Comparison of ENCODE assay signal across 13 cellular contexts in genomic region chr1:228884615-228885566, GRCh38.
"Had no signal": no experiment of that assay in that cellular context is flagged by ENCODE, and none has a peak within 500 bp of the region (broad histone marks: within the 10 kb centered on the region; RNA-seq: fewer than 3 reads in every experiment).

No MANE protein-coding gene starts in this region.

- H3K79me2 ChIP-seq: parathyroid adenoma had no signal

- H3K4me3 ChIP-seq: ascending aorta, gastroesophageal sphincter, transverse colon had no signal

- H3K4me3 Mint-ChIP-seq: activated naive CD8-positive, alpha-beta T cell treated with anti-CD3 and anti-CD28 coated beads, Interleukin-2, amount 10 ng/mL, durations not matched to agents 7 days and 5 days; neural crest cell; stimulated activated effector memory CD8-positive, alpha-beta T cell treated with anti-CD3 and anti-CD28 coated beads, Interleukin-12 subunit alpha, Interleukin-12 subunit beta, amount 100 ng/mL, for 72 hours; T-helper 2 cell treated with Interferon-gamma antibody and Interleukin-4, amounts not matched to agents 5 μg/mL and 100 μg/mL, for 36 hours had no signal

- H3K27me3 Mint-ChIP-seq: activated naive CD8-positive, alpha-beta T cell treated with anti-CD3 and anti-CD28 coated beads, Interleukin-2, amount 10 ng/mL, durations not matched to agents 7 days and 5 days had no signal

- H3K9me3 ChIP-seq: ascending aorta, gastroesophageal sphincter, transverse colon had no signal

- H3K36me3 Mint-ChIP-seq: stimulated activated effector memory CD8-positive, alpha-beta T cell treated with anti-CD3 and anti-CD28 coated beads, Interleukin-12 subunit alpha, Interleukin-12 subunit beta, amount 100 ng/mL, for 72 hours had no signal

- H3K4me1 Mint-ChIP-seq: stimulated activated effector memory CD8-positive, alpha-beta T cell treated with anti-CD3 and anti-CD28 coated beads, Interleukin-12 subunit alpha, Interleukin-12 subunit beta, amount 100 ng/mL, for 72 hours had no signal

- H3K4me1 ChIP-seq: ascending aorta, gastroesophageal sphincter, parathyroid adenoma, transverse colon had no signal

- H2AFZ ChIP-seq: parathyroid adenoma had no signal

- H3K9ac ChIP-seq: parathyroid adenoma had no signal

- ATAC-seq: gastroesophageal sphincter; stimulated activated effector memory CD8-positive, alpha-beta T cell treated with anti-CD3 and anti-CD28 coated beads, Interleukin-12 subunit alpha, Interleukin-12 subunit beta, amount 100 ng/mL, for 72 hours had no signal

- FAIRE-seq: endothelial cell of umbilical vein had no signal

- H3K27ac Mint-ChIP-seq: activated naive CD8-positive, alpha-beta T cell treated with anti-CD3 and anti-CD28 coated beads, Interleukin-2, amount 10 ng/mL, durations not matched to agents 7 days and 5 days; stimulated activated effector memory CD8-positive, alpha-beta T cell treated with anti-CD3 and anti-CD28 coated beads, Interleukin-12 subunit alpha, Interleukin-12 subunit beta, amount 100 ng/mL, for 72 hours; T-helper 2 cell treated with Interferon-gamma antibody and Interleukin-4, amounts not matched to agents 5 μg/mL and 100 μg/mL, for 36 hours had no signal

- H3K27ac ChIP-seq: ascending aorta, gastroesophageal sphincter, parathyroid adenoma, transverse colon had no signal

- H3K27me3 ChIP-seq: ascending aorta, gastroesophageal sphincter, transverse colon had no signal

- DNase-seq: activated CD4-positive, alpha-beta T cell treated with anti-CD3 and anti-CD28 coated beads for 1 hour; activated CD4-positive, alpha-beta T cell treated with anti-CD3 and anti-CD28 coated beads, Interleukin-2, amount 50 U/mL, for 48 hours; activated CD8-positive, alpha-beta memory T cell treated with anti-CD3 and anti-CD28 coated beads, Interleukin-2, amount 50 U/mL, for 48 hours; activated naive CD8-positive, alpha-beta T cell treated with anti-CD3 and anti-CD28 coated beads, Interleukin-2, amount 10 ng/mL, durations not matched to agents 7 days and 5 days; SW 1271; transverse colon had no signal

- H3K36me3 ChIP-seq: ascending aorta, gastroesophageal sphincter, transverse colon had no signal
